ENCODE assay signal across 1 cellular context in the genomic region with DNA sequence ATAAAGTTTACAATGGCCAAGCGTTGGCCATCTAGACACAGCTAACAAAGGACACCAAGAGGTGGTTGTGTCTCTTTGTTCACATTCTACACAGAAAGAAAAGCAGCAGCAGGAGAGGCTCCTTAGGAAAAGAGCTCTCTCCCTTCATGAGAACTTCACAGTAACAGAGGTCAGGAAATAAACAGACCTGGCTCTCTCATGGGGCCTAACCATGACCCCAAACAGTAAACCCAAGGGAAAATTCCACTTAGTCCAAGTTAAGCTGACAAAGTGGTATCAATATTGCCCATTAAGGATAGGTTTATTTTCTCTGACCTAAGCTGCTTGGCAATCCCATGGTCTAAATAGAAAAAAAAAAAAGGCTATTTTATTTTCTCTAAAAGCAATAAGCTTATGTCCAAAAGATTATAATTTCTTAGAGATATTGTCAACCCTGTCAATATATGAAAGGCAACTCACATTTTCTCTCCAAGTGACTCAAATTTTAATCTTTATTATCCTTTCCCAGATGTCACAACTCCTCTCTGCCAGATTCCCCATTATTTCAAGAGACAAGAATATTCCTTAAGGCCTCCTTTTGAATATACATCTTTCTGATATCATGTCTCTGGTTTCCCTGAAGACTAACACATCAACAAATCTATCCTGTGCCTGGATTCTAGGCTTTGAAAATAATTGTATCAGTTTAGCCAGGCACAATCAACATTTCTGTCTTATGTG.
TF ChIP-seq lines count a peak whose summit lies in the region.

No MANE protein-coding gene starts in this region.

TF ChIP-seq in HepG2, 621 proteins besides CTCF, POLR2A, EP300 and RAD21 (continued from another document and continues in another):
- TF ChIP-seq, protein P1, sequence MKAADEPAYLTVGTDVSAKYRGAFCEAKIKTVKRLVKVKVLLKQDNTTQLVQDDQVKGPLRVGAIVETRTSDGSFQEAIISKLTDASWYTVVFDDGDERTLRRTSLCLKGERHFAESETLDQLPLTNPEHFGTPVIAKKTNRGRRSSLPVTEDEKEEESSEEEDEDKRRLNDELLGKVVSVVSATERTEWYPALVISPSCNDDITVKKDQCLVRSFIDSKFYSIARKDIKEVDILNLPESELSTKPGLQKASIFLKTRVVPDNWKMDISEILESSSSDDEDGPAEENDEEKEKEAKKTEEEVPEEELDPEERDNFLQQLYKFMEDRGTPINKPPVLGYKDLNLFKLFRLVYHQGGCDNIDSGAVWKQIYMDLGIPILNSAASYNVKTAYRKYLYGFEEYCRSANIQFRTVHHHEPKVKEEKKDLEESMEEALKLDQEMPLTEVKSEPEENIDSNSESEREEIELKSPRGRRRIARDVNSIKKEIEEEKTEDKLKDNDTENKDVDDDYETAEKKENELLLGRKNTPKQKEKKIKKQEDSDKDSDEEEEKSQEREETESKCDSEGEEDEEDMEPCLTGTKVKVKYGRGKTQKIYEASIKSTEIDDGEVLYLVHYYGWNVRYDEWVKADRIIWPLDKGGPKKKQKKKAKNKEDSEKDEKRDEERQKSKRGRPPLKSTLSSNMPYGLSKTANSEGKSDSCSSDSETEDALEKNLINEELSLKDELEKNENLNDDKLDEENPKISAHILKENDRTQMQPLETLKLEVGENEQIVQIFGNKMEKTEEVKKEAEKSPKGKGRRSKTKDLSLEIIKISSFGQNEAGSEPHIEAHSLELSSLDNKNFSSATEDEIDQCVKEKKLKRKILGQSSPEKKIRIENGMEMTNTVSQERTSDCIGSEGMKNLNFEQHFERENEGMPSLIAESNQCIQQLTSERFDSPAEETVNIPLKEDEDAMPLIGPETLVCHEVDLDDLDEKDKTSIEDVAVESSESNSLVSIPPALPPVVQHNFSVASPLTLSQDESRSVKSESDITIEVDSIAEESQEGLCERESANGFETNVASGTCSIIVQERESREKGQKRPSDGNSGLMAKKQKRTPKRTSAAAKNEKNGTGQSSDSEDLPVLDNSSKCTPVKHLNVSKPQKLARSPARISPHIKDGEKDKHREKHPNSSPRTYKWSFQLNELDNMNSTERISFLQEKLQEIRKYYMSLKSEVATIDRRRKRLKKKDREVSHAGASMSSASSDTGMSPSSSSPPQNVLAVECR (CRISPR knock-in tag; IDR thresholded peaks at IDR 0.05; ENCODE audit: borderline replicate concordance), result no peak
- no peak for TF ChIP-seq ZSCAN12 (CRISPR knock-in tag; IDR thresholded peaks at IDR 0.05)
- TF ChIP-seq SNRNP70 (IDR thresholded peaks at IDR 0.05; ENCODE audit: low read depth, low read length), result no peak
- TF ChIP-seq THRA (CRISPR knock-in tag; IDR thresholded peaks at IDR 0.05; ENCODE audit: borderline replicate concordance), result 0 out of 2 replicates have a peak, but pooled peaks have one; percentile 30
- TF ChIP-seq SMAD9 (CRISPR knock-in tag; IDR thresholded peaks at IDR 0.05), result no peak
- peak; percentile 48; the same call in 1 of the 2 replicates for TF ChIP-seq NR2F6 (IDR thresholded peaks at IDR 0.05)
- peak; percentile 32; the same call in 1 of the 2 replicates for TF ChIP-seq NR2F6 (CRISPR knock-in tag; IDR thresholded peaks at IDR 0.05)
- no peak for TF ChIP-seq THAP11 (CRISPR knock-in tag; IDR thresholded peaks at IDR 0.05)
- TF ChIP-seq SOX5 (CRISPR knock-in tag; IDR thresholded peaks at IDR 0.05; ENCODE audit: borderline replicate concordance), result peak; percentile 15; the same call in 1 of the 2 replicates
- TF ChIP-seq, protein P2, sequence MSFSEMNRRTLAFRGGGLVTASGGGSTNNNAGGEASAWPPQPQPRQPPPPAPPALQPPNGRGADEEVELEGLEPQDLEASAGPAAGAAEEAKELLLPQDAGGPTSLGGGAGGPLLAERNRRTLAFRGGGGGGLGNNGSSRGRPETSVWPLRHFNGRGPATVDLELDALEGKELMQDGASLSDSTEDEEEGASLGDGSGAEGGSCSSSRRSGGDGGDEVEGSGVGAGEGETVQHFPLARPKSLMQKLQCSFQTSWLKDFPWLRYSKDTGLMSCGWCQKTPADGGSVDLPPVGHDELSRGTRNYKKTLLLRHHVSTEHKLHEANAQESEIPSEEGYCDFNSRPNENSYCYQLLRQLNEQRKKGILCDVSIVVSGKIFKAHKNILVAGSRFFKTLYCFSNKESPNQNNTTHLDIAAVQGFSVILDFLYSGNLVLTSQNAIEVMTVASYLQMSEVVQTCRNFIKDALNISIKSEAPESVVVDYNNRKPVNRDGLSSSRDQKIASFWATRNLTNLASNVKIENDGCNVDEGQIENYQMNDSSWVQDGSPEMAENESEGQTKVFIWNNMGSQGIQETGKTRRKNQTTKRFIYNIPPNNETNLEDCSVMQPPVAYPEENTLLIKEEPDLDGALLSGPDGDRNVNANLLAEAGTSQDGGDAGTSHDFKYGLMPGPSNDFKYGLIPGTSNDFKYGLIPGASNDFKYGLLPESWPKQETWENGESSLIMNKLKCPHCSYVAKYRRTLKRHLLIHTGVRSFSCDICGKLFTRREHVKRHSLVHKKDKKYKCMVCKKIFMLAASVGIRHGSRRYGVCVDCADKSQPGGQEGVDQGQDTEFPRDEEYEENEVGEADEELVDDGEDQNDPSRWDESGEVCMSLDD (CRISPR knock-in tag; IDR thresholded peaks at IDR 0.05; ENCODE audit: borderline replicate concordance), result no peak
- TF ChIP-seq RXRB (CRISPR knock-in tag; IDR thresholded peaks at IDR 0.05; ENCODE audit: borderline replicate concordance), result peak; percentile 52; the same call in 1 of the 2 replicates
- TF ChIP-seq ZNF225 (CRISPR knock-in tag; IDR thresholded peaks at IDR 0.05), result no peak
- TF ChIP-seq MEIS1 (CRISPR knock-in tag; IDR thresholded peaks at IDR 0.05; ENCODE audit: borderline replicate concordance), result no peak
- TF ChIP-seq, protein P3, sequence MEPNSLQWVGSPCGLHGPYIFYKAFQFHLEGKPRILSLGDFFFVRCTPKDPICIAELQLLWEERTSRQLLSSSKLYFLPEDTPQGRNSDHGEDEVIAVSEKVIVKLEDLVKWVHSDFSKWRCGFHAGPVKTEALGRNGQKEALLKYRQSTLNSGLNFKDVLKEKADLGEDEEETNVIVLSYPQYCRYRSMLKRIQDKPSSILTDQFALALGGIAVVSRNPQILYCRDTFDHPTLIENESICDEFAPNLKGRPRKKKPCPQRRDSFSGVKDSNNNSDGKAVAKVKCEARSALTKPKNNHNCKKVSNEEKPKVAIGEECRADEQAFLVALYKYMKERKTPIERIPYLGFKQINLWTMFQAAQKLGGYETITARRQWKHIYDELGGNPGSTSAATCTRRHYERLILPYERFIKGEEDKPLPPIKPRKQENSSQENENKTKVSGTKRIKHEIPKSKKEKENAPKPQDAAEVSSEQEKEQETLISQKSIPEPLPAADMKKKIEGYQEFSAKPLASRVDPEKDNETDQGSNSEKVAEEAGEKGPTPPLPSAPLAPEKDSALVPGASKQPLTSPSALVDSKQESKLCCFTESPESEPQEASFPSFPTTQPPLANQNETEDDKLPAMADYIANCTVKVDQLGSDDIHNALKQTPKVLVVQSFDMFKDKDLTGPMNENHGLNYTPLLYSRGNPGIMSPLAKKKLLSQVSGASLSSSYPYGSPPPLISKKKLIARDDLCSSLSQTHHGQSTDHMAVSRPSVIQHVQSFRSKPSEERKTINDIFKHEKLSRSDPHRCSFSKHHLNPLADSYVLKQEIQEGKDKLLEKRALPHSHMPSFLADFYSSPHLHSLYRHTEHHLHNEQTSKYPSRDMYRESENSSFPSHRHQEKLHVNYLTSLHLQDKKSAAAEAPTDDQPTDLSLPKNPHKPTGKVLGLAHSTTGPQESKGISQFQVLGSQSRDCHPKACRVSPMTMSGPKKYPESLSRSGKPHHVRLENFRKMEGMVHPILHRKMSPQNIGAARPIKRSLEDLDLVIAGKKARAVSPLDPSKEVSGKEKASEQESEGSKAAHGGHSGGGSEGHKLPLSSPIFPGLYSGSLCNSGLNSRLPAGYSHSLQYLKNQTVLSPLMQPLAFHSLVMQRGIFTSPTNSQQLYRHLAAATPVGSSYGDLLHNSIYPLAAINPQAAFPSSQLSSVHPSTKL (CRISPR knock-in tag; IDR thresholded peaks at IDR 0.05), result peak; percentile 52; the same call in 1 of the 2 replicates
- TF ChIP-seq MBD4 (IDR thresholded peaks at IDR 0.05; ENCODE audit: borderline replicate concordance, low read length), result no peak
- TF ChIP-seq NR2F1 (CRISPR knock-in tag; IDR thresholded peaks at IDR 0.05), result 0 out of 4 replicates have a peak, but pooled peaks of 1 of the 2 experiments have one; percentile 22
- TF ChIP-seq, protein P4, sequence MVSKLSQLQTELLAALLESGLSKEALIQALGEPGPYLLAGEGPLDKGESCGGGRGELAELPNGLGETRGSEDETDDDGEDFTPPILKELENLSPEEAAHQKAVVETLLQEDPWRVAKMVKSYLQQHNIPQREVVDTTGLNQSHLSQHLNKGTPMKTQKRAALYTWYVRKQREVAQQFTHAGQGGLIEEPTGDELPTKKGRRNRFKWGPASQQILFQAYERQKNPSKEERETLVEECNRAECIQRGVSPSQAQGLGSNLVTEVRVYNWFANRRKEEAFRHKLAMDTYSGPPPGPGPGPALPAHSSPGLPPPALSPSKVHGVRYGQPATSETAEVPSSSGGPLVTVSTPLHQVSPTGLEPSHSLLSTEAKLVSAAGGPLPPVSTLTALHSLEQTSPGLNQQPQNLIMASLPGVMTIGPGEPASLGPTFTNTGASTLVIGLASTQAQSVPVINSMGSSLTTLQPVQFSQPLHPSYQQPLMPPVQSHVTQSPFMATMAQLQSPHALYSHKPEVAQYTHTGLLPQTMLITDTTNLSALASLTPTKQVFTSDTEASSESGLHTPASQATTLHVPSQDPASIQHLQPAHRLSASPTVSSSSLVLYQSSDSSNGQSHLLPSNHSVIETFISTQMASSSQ (IDR thresholded peaks at IDR 0.05; ENCODE audit: low read depth), result no peak
- TF ChIP-seq, protein P4 (CRISPR knock-in tag; IDR thresholded peaks at IDR 0.05; ENCODE audit: borderline replicate concordance), result no peak
- no peak for TF ChIP-seq RORA (CRISPR knock-in tag; IDR thresholded peaks at IDR 0.05)
- 0 out of 2 replicates have a peak, but pooled peaks have one; percentile 43 for TF ChIP-seq HMG20A (CRISPR knock-in tag; IDR thresholded peaks at IDR 0.05; ENCODE audit: borderline replicate concordance)
- no peak for TF ChIP-seq TGIF2 (CRISPR knock-in tag; IDR thresholded peaks at IDR 0.05)
- TF ChIP-seq, protein P5, sequence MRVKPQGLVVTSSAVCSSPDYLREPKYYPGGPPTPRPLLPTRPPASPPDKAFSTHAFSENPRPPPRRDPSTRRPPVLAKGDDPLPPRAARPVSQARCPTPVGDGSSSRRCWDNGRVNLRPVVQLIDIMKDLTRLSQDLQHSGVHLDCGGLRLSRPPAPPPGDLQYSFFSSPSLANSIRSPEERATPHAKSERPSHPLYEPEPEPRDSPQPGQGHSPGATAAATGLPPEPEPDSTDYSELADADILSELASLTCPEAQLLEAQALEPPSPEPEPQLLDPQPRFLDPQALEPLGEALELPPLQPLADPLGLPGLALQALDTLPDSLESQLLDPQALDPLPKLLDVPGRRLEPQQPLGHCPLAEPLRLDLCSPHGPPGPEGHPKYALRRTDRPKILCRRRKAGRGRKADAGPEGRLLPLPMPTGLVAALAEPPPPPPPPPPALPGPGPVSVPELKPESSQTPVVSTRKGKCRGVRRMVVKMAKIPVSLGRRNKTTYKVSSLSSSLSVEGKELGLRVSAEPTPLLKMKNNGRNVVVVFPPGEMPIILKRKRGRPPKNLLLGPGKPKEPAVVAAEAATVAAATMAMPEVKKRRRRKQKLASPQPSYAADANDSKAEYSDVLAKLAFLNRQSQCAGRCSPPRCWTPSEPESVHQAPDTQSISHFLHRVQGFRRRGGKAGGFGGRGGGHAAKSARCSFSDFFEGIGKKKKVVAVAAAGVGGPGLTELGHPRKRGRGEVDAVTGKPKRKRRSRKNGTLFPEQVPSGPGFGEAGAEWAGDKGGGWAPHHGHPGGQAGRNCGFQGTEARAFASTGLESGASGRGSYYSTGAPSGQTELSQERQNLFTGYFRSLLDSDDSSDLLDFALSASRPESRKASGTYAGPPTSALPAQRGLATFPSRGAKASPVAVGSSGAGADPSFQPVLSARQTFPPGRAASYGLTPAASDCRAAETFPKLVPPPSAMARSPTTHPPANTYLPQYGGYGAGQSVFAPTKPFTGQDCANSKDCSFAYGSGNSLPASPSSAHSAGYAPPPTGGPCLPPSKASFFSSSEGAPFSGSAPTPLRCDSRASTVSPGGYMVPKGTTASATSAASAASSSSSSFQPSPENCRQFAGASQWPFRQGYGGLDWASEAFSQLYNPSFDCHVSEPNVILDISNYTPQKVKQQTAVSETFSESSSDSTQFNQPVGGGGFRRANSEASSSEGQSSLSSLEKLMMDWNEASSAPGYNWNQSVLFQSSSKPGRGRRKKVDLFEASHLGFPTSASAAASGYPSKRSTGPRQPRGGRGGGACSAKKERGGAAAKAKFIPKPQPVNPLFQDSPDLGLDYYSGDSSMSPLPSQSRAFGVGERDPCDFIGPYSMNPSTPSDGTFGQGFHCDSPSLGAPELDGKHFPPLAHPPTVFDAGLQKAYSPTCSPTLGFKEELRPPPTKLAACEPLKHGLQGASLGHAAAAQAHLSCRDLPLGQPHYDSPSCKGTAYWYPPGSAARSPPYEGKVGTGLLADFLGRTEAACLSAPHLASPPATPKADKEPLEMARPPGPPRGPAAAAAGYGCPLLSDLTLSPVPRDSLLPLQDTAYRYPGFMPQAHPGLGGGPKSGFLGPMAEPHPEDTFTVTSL (CRISPR knock-in tag; IDR thresholded peaks at IDR 0.05; ENCODE audit: borderline replicate concordance), result no peak
- TF ChIP-seq FOXA3 (CRISPR knock-in tag; IDR thresholded peaks at IDR 0.05), result 0 out of 2 replicates have a peak, but pooled peaks have one; percentile 13
- no peak for TF ChIP-seq FOXA1 (IDR thresholded peaks at IDR 0.05)
- TF ChIP-seq FOXA1 (CRISPR knock-in tag; IDR thresholded peaks at IDR 0.05), result no peak
- no peak for TF ChIP-seq ZFY (CRISPR knock-in tag; IDR thresholded peaks at IDR 0.05)
- TF ChIP-seq JUND (CRISPR knock-in tag; IDR thresholded peaks at IDR 0.05), result no peak
- no peak for TF ChIP-seq SOX6 (IDR thresholded peaks at IDR 0.05)
- TF ChIP-seq SOX6 (CRISPR knock-in tag; IDR thresholded peaks at IDR 0.05), result peak; percentile 27; the same call in 1 of the 2 replicates
- TF ChIP-seq CBX1 (IDR thresholded peaks at IDR 0.05; ENCODE audit: low read depth), result no peak
- TF ChIP-seq RARA (CRISPR knock-in tag; IDR thresholded peaks at IDR 0.05), result peak; percentile 71
